Comparison of ENCODE assay signal across 13 cellular contexts in the genomic region with DNA sequence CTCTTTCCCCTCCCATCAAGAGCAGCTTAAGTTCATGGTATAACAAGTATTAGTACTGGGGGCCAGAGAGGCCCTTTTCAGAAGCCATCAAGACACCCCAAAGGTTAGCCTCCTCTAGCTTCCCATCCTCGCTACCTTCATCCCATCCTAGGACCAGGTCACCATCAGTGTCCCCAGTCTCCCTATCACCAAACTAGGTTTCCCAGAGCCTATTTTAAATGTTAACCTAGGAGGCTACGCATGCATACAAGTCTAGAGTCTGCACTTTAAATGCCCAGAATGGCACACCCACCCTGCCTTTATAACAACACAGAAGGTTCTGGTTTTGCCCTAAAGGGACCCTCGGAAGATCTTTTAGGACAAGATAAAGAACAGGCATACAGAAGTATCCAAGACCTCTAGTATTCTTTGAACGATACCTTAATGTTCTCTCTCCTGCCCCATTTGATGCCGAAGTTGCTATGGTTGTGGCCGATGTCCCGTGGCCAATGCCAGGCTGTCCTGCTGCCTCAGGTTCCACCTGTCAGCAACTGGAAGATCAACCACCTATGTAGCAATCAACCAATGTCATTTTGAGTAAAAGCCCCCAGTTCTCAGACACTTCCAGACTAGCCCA. TPM values are rescaled to one million over a fixed set of nuclear protein-coding genes. Genes with fewer than 3 reads are reported as not detected.
"Had no signal": no experiment of that assay in that cellular context is flagged by ENCODE, and none has a peak within 500 bp of the region (broad histone marks: within the 10 kb centered on the region; RNA-seq: fewer than 3 reads in every experiment).

No MANE protein-coding gene starts in this region.

- H3K27ac ChIP-seq: adrenal gland, cardiac muscle cell, esophagus muscularis mucosa, psoas muscle, right lobe of liver, suprapubic skin had no signal

- H3K4me2 ChIP-seq: smooth muscle cell had no signal

- ATAC-seq: natural killer cell; psoas muscle; right lobe of liver; stimulated activated naive CD8-positive, alpha-beta T cell treated with anti-CD3 and anti-CD28 coated beads, Interleukin-15, Interleukin-2, amounts not matched to agents 100 U/mL and 50 U/mL, for 24 hours had no signal

- H3K4me1 ChIP-seq: psoas muscle had no signal

- H3K9me3 ChIP-seq: adrenal gland, esophagus muscularis mucosa, psoas muscle, right lobe of liver, suprapubic skin had no signal

- DNase-seq: hippocampal formation; mesenchymal stem cell; natural killer cell; nucleus accumbens; stimulated activated CD4-positive, alpha-beta T cell treated with anti-CD3 and anti-CD28 coated beads, Interleukin-4, amount 100 ng/mL, for 4 hours; stimulated activated naive CD8-positive, alpha-beta T cell treated with anti-CD3 and anti-CD28 coated beads, Interleukin-15, Interleukin-2, amounts not matched to agents 100 U/mL and 50 U/mL, for 24 hours had no signal

- H3K4me3 ChIP-seq: adrenal gland, cardiac muscle cell, esophagus muscularis mucosa, psoas muscle, right lobe of liver, smooth muscle cell, suprapubic skin had no signal

- H3K36me3 ChIP-seq: adrenal gland, cardiac muscle cell, esophagus muscularis mucosa, right lobe of liver, suprapubic skin had no signal

RNA-seq across cellular contexts. Expression of a gene that starts 2.2 kb away (rescaled TPM):
- total RNA-seq: natural killer cell, psoas muscle, smooth muscle cell had no signal
- polyA plus RNA-seq: psoas muscle had no signal
